In genomic region chr15:67411491-67411890, GRCh38 we compare ENCODE assay signal across 26 cellular contexts.
"Had no signal": no experiment of that assay in that cellular context is flagged by ENCODE, and none has a peak within 500 bp of the region (broad histone marks: within the 10 kb centered on the region; RNA-seq: fewer than 3 reads in every experiment).

No MANE protein-coding gene starts in this region.

- H3K4me1 ChIP-seq: esophagus squamous epithelium, right lobe of liver had no signal

- H3K4me2 ChIP-seq: smooth muscle cell had no signal

- ATAC-seq: effector memory CD8-positive, alpha-beta T cell; heart right ventricle; natural killer cell; right lobe of liver; stimulated activated naive CD8-positive, alpha-beta T cell treated with anti-CD3 and anti-CD28 coated beads, Interleukin-15, amount 100 ng/mL, for 72 hours had no signal

- H3K36me3 ChIP-seq: esophagus squamous epithelium, heart right ventricle, ovary, right lobe of liver, thyroid gland had no signal

- H3K9me3 ChIP-seq: esophagus squamous epithelium, heart right ventricle, ovary, right lobe of liver, thyroid gland had no signal

- FAIRE-seq: endometrium, islet of Langerhans, urothelium cell line had no signal

- H3K4me3 ChIP-seq: esophagus squamous epithelium, heart right ventricle, lung, ovary, right lobe of liver, smooth muscle cell, thyroid gland had no signal

- H3K27ac ChIP-seq: esophagus squamous epithelium, heart right ventricle, ovary, right lobe of liver, thyroid gland had no signal

- DNase-seq: cortex of kidney; effector memory CD8-positive, alpha-beta T cell; erythroblast; esophagus squamous epithelium; foreskin melanocyte; glutamatergic neuron; heart right ventricle; hippocampal formation; natural killer cell; occipital lobe; ovary; posterior cingulate gyrus; right lobe of liver; stimulated activated CD4-positive, alpha-beta T cell treated with anti-CD3 and anti-CD28 coated beads, Interleukin-12 subunit alpha, Interleukin-12 subunit beta, amount 100 ng/mL, for 4 hours; stimulated activated CD4-positive, alpha-beta T cell treated with anti-CD3 and anti-CD28 coated beads, Interleukin-1b, Interleukin-23, amount 100 ng/mL, for 48 hours; stimulated activated CD4-positive, alpha-beta T cell treated with anti-CD3 and anti-CD28 coated beads, Interleukin-4, amount 100 ng/mL, for 1 hour; stimulated activated CD8-positive, alpha-beta memory T cell treated with anti-CD3 and anti-CD28 coated beads, Interleukin-4, amount 100 ng/mL, for 48 hours; stimulated activated naive CD4-positive, alpha-beta T cell; stimulated activated naive CD8-positive, alpha-beta T cell treated with anti-CD3 and anti-CD28 coated beads, Interleukin-15, amount 100 ng/mL, for 72 hours; thyroid gland; trophoblast cell had no signal

- H3K27me3 ChIP-seq: esophagus squamous epithelium, heart right ventricle, ovary, right lobe of liver, thyroid gland had no signal
